Comparison of ENCODE assay signal across 19 cellular contexts in the genomic region with DNA sequence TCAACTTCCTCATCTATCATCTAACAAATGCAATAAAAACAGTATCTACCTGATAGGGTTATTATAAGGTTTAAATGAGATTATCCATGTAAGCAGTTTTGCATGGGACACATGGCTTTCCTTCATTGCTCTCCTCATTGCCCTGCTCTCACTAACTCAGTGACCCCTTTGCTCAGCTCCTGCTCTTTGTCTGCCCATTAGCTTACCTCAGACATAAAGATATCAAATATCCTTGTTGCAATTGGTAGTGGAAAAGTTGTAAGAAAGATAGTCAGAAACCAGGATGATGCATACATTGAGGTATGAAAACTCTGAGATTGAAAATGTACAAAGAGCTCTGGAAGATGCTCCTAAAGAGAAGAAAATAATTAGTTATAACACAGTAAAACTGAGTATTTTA.
"Had no signal": no experiment of that assay in that cellular context is flagged by ENCODE, and none has a peak within 500 bp of the region (broad histone marks: within the 10 kb centered on the region; RNA-seq: fewer than 3 reads in every experiment).

No MANE protein-coding gene starts in this region.

- H3K4me1 ChIP-seq: esophagus squamous epithelium, lower lobe of right lung, parathyroid adenoma, right lobe of liver, upper lobe of left lung had no signal

- DNase-seq: cortex of kidney; effector memory CD8-positive, alpha-beta T cell; erythroblast; esophagus squamous epithelium; head of caudate nucleus; kidney; left ventricle myocardium superior; lower lobe of right lung; naive thymus-derived CD8-positive, alpha-beta T cell; right lobe of liver; small intestine; stimulated activated CD4-positive, alpha-beta T cell treated with anti-CD3 and anti-CD28 coated beads, Interleukin-15, amount 100 ng/mL, for 24 hours; stimulated activated CD4-positive, alpha-beta T cell treated with anti-CD3 and anti-CD28 coated beads, Interleukin-2, amount 100 ng/mL, for 48 hours; stimulated activated naive B cell treated with anti-CD40 and anti-IgM and Interleukin-4, amounts not matched to agents 10 μg/mL and 1 μg/mL and 100 μg/mL, for 72 hours; upper lobe of left lung had no signal

- H3K4me3 ChIP-seq: esophagus squamous epithelium, lower lobe of right lung, right lobe of liver, thoracic aorta, tibial nerve, upper lobe of left lung had no signal

- H3K27ac ChIP-seq: esophagus squamous epithelium, lower lobe of right lung, neutrophil, parathyroid adenoma, right lobe of liver, thoracic aorta, tibial nerve, upper lobe of left lung had no signal

- H3K27me3 ChIP-seq: esophagus squamous epithelium, neutrophil, right lobe of liver, tibial nerve, upper lobe of left lung had no signal

- ATAC-seq: effector memory CD8-positive, alpha-beta T cell; left ventricle myocardium superior; lower lobe of right lung; naive thymus-derived CD8-positive, alpha-beta T cell; right lobe of liver; stimulated activated naive B cell treated with anti-CD40 and anti-IgM and Interleukin-4, amounts not matched to agents 10 μg/mL and 1 μg/mL and 100 μg/mL, for 72 hours had no signal

- H2AFZ ChIP-seq: parathyroid adenoma had no signal

- H3K79me2 ChIP-seq: parathyroid adenoma had no signal

- H3K9ac ChIP-seq: parathyroid adenoma had no signal

- H3K9me3 ChIP-seq: esophagus squamous epithelium, lower lobe of right lung, neutrophil, right lobe of liver, thoracic aorta, tibial nerve, upper lobe of left lung had no signal
